16 cellular contexts compared by ENCODE assay signal in the genomic region with DNA sequence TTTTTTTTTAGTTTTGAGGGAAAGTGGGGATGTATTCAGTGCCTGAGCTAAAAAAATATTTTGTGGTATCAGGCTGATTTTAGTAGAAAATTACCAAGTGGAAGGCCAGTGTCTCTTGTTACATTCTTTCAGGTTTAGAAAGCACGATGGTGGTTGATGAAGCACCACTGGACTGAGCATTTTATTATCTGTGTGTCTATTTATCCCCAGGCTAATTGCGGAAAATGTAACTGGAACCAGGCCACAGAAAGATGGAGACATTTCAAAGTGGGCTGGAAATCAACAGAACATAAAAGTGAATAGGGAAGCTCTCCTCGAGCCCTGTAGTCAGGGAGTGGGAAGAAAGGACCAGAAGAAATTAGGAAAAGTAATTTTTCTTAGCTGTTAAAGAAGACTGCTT.
DNase-seq lines count a peak whose midpoint lies in the region; ATAC-seq and TF ChIP-seq lines count a peak whose summit lies in the region.
"Had no signal": no experiment of that assay in that cellular context is flagged by ENCODE, and none has a peak within 500 bp of the region (broad histone marks: within the 10 kb centered on the region; RNA-seq: fewer than 3 reads in every experiment).

No MANE protein-coding gene starts in this region.

- H3K4me1 Mint-ChIP-seq in CD8-positive, alpha-beta memory T cell: no peaks in the 10 kb centered on the region
- H3K4me1 Mint-ChIP-seq: B cell; CD4-positive, CD25-positive, alpha-beta regulatory T cell had no signal

- 67 to 74% methylated on average over 3 of the region's 3 CpGs for WGBS in esophagus squamous epithelium, 2 donors

- CTCF ChIA-PET in AG04449 (lab: Yijun Ruan, JAX): interaction anchor here (1.0 to 1.5 kb wide), 2 partner anchors 14 to 410 kb away, joined by 3 read pairs; no protein-coding TSS in a partner anchor
- CTCF ChIA-PET in CD8-positive, alpha-beta memory T cell (lab: Charles Lee): no interaction called here

- H3K4me3 Mint-ChIP-seq in CD8-positive, alpha-beta memory T cell: no peak overlapping the region
- H3K4me3 Mint-ChIP-seq: B cell; CD4-positive, CD25-positive, alpha-beta regulatory T cell had no signal

- H3K27ac Mint-ChIP-seq in CD8-positive, alpha-beta memory T cell: no peak overlapping the region
- H3K27ac Mint-ChIP-seq: B cell; CD4-positive, CD25-positive, alpha-beta regulatory T cell had no signal

- POLR2A ChIA-PET in AG04449 (lab: Yijun Ruan, JAX): interaction anchor here (1.0 kb wide), 1 partner anchor 10 kb away, joined by 4 read pairs; no protein-coding TSS in a partner anchor
- POLR2A ChIA-PET in CD8-positive, alpha-beta memory T cell (lab: Charles Lee): no interaction called here

- no peaks in the 10 kb centered on the region for H3K9me3 ChIP-seq in esophagus squamous epithelium
- H3K9me3 ChIP-seq in CD8-positive, alpha-beta memory T cell (ENCODE audit: low read length): no peaks in the 10 kb centered on the region

- intact Hi-C loops in esophagus squamous epithelium (cut with DNase I): no loop called here

- no peak for TF ChIP-seq POLR2A in esophagus squamous epithelium (IDR thresholded peaks at IDR 0.05)

- peak; percentile 19 for DNase-seq in AG04449 (ENCODE audit: low read depth, low spot score)
- peak; percentile 47 for DNase-seq in Daoy (ENCODE audit: low read depth)
- peak; percentile 43 for DNase-seq in NCI-H226
- DNase-seq in foreskin fibroblast: peak; percentile 19 to 26
- DNase-seq in esophagus squamous epithelium (lab: John Stamatoyannopoulos, UW): no peak
- DNase-seq in CD8-positive, alpha-beta memory T cell: no peak
- DNase-seq in foreskin keratinocyte: no peak
- no peak for DNase-seq in NOMO-1 (lab: John Stamatoyannopoulos, UW; ENCODE audit: unreplicated experiment in 2 of 2)
- DNase-seq: Caco-2; CD4-positive, CD25-positive, alpha-beta regulatory T cell; NCI-H1105 treated with DMSO at 0.1 percent for 48 hours; NCI-H187 treated with DMSO at 0.1 percent for 48 hours; NCI-H446; NCI-H526 treated with DMSO at 0.1 percent for 48 hours; Right ventricle myocardium superior had no signal

- H3K36me3 ChIP-seq in esophagus squamous epithelium: no peaks in the 10 kb centered on the region
- H3K36me3 ChIP-seq in CD8-positive, alpha-beta memory T cell (ENCODE audit: insufficient read depth, low read length): no peaks in the 10 kb centered on the region

- no peak overlapping the region for H3K4me3 ChIP-seq in AG04449 (ENCODE audit: low read depth, low read length)
- no peak overlapping the region for H3K4me3 ChIP-seq in foreskin fibroblast (ENCODE audit: low read depth in 1 of 2, low read length in 2 of 2)
- H3K4me3 ChIP-seq in esophagus squamous epithelium: no peak overlapping the region
- H3K4me3 ChIP-seq in CD8-positive, alpha-beta memory T cell (ENCODE audit: low read length): no peak overlapping the region

- H3K27me3 Mint-ChIP-seq in CD8-positive, alpha-beta memory T cell: no peaks in the 10 kb centered on the region
- H3K27me3 Mint-ChIP-seq: CD4-positive, CD25-positive, alpha-beta regulatory T cell had no signal

- H3K27ac ChIP-seq in esophagus squamous epithelium (no peak overlapping the region), foreskin keratinocyte (no peak overlapping the region)
- H3K27ac ChIP-seq in CD8-positive, alpha-beta memory T cell (ENCODE audit: low read depth, low read length): no peak overlapping the region

- H3K4me1 ChIP-seq in esophagus squamous epithelium: no peaks in the 10 kb centered on the region
- no peaks in the 10 kb centered on the region for H3K4me1 ChIP-seq in CD8-positive, alpha-beta memory T cell (ENCODE audit: insufficient read depth, low read length)
- no peaks in the 10 kb centered on the region for H3K4me1 ChIP-seq in foreskin keratinocyte

- no peaks in the 10 kb centered on the region for H3K36me3 Mint-ChIP-seq in CD8-positive, alpha-beta memory T cell
- H3K36me3 Mint-ChIP-seq: CD4-positive, CD25-positive, alpha-beta regulatory T cell had no signal

- no peak for ATAC-seq in foreskin keratinocyte

- peaks cover 0 to 3% (median 0%) of the 10 kb centered on the region in 5 donors for H3K9me3 Mint-ChIP-seq in CD8-positive, alpha-beta memory T cell

- TF ChIP-seq CTCF in AG04449 (IDR thresholded peaks at IDR 0.05; ENCODE audit: insufficient read depth, low read length, missing control alignments) (no peak), foreskin fibroblast (IDR thresholded peaks at IDR 0.05; ENCODE audit: low read depth, low read length) (no peak), esophagus squamous epithelium (IDR thresholded peaks at IDR 0.05) (no peak), foreskin keratinocyte (conservative IDR thresholded peaks at IDR 0.05) (no peak)

- H3K27me3 ChIP-seq in esophagus squamous epithelium (no peaks in the 10 kb centered on the region), foreskin keratinocyte (no peaks in the 10 kb centered on the region)
- H3K27me3 ChIP-seq in CD8-positive, alpha-beta memory T cell (ENCODE audit: insufficient read depth, low read length, poor library complexity, severe bottlenecking): no peaks in the 10 kb centered on the region

Comparison
In these comparisons a context has a peak if more than half of its experiments do, and no peak if none do; other contexts are left out.
1. DNase-seq: peak in AG04449 (single experiment), Daoy (single experiment), NCI-H226 (single experiment) and foreskin fibroblast (2 of 2); none in esophagus squamous epithelium (single experiment), CD8-positive, alpha-beta memory T cell (0 of 5), foreskin keratinocyte (0 of 2) and NOMO-1 (0 of 2).